8 cellular contexts compared by ENCODE assay signal in genomic region chr7:142482899-142483658, GRCh38.
A peak's percentile ranks its signal among the peaks of the same experiment; 100 is the strongest.
DNase-seq lines count a peak whose midpoint lies in the region; ATAC-seq, FAIRE-seq and TF ChIP-seq lines count a peak whose summit lies in the region.

No MANE protein-coding gene starts in this region.

- peak overlapping the region; percentile 51; the same call in 1 of the 2 replicates for H3K27ac ChIP-seq in MM.1S (ENCODE audit: low read length)
- no peak overlapping the region for H3K27ac ChIP-seq in H1 (ENCODE audit: low read depth, low read length)

- intact Hi-C loops in natural killer cell (cut with micrococcal nuclease), result no loop called here

- POLR2A ChIA-PET in H1 (lab: Charles Lee; ENCODE audit: partially characterized antibody), result no interaction called here

- no peak overlapping the region for H2AK5ac ChIP-seq in H1 (ENCODE audit: low read depth, low read length)

- no peaks in the 10 kb centered on the region for H3K9me3 Mint-ChIP-seq in natural killer cell

- H2BK120ac ChIP-seq in H1 (replicated peaks; ENCODE audit: low read depth, low read length), result no peak overlapping the region

- H3K23ac ChIP-seq in H1 (ENCODE audit: insufficient read length), result no peak overlapping the region

- TF ChIP-seq POLR2A in H1 (IDR thresholded peaks at IDR 0.05; ENCODE audit: control extremely low read depth in 1 of 2, low read depth in 2 of 2, low read length in 2 of 2), result no peak

- no peaks in the 10 kb centered on the region for H3K9me2 ChIP-seq in MM.1S (replicated peaks; ENCODE audit: insufficient read depth, low read length)

- no peak overlapping the region for H4K91ac ChIP-seq in H1 (replicated peaks; ENCODE audit: insufficient read length, low read length)

- H3K4me1 Mint-ChIP-seq in natural killer cell, result peaks cover 19 to 20% of the 10 kb centered on the region in 2 donors

- H2BK5ac ChIP-seq in H1 (ENCODE audit: low read depth, low read length), result no peak overlapping the region

- peaks cover 4 to 7% of the 10 kb centered on the region in 2 donors for H3K27me3 Mint-ChIP-seq in natural killer cell (ENCODE audit: low read depth in 2 of 2)

- H3K23me2 ChIP-seq in H1 (ENCODE audit: low read depth, low read length), result no peaks in the 10 kb centered on the region

- TF ChIP-seq EP300 in H1 (IDR thresholded peaks at IDR 0.05; ENCODE audit: borderline replicate concordance in 1 of 2, low read depth in 2 of 2, low read length in 2 of 2), result no peak

- peak overlapping the region; percentile 51 for H2AFZ ChIP-seq in MM.1S (ENCODE audit: low read length)
- H2AFZ ChIP-seq in H1 (ENCODE audit: low read length), result peak overlapping the region; percentile 86; the same call in 1 of the 2 replicates

- H3K27me3 ChIP-seq in MM.1S (replicated peaks; ENCODE audit: insufficient read depth, low read length), result no peaks in the 10 kb centered on the region
- H3K27me3 ChIP-seq in H1 (replicated peaks in 1 of 4; ENCODE audit: control insufficient read depth in 3 of 4, extremely low read depth in 1 of 4, insufficient read depth in 3 of 4, low read length in 3 of 4), result no peaks in the 10 kb centered on the region

- peak; percentile 57 for ATAC-seq in GM21786 (IDR thresholded peaks at IDR 0.05; ENCODE audit: unreplicated experiment)
- peak; percentile 66 to 81 (median 67) for ATAC-seq in natural killer cell

- H2BK15ac ChIP-seq in H1 (ENCODE audit: low read length), result no peak overlapping the region; the same call in 1 of the 2 replicates

- peak; percentile 47 to 50 for TF ChIP-seq RAD21 in H1 (IDR thresholded peaks at IDR 0.05 in 1 of 2, conservative IDR thresholded peaks at IDR 0.05 in 1 of 2; ENCODE audit: low read depth in 2 of 2, low read length in 2 of 2)

- H3K4me3 Mint-ChIP-seq in natural killer cell, result no peak overlapping the region

- no peak overlapping the region for H4K5ac ChIP-seq in H1 (ENCODE audit: insufficient read length, low read depth, low read length)

- H4K8ac ChIP-seq in H1 (ENCODE audit: extremely low read depth, insufficient read depth, low read length), result no peak overlapping the region

- no peaks in the 10 kb centered on the region for H3K79me2 ChIP-seq in MM.1S (ENCODE audit: low read length)
- no peaks in the 10 kb centered on the region for H3K79me2 ChIP-seq in H1 (ENCODE audit: control insufficient read depth in 1 of 2, insufficient read depth in 2 of 2, low read length in 2 of 2)

- H3K4me2 ChIP-seq in MM.1S (ENCODE audit: low read depth, low read length), result peak overlapping the region; percentile 55
- H3K4me2 ChIP-seq in H1 (ENCODE audit: insufficient read depth in 1 of 2, low read depth in 2 of 2, low read length in 2 of 2), result no peak overlapping the region

- H3K4ac ChIP-seq in H1 (replicated peaks; ENCODE audit: insufficient read length, low read depth, low read length), result no peak overlapping the region

- H3K4me1 ChIP-seq in MM.1S (ENCODE audit: low read length) (peaks cover 31% of the 10 kb centered on the region), H1 (replicated peaks in 1 of 4; ENCODE audit: control insufficient read depth in 3 of 4, insufficient read depth in 4 of 4, low read length in 3 of 4) (peaks cover 0 to 2% (median 0%) of the 10 kb centered on the region in 4 experiments; a peak in 2 of 7 replicates)

- WGBS in H1 (ENCODE audit: extremely low coverage in 1 of 2, insufficient coverage in 1 of 2, insufficient read length in 1 of 2, insufficient replicate concordance in 2 of 2, low coverage in 1 of 2, low lambda C conversion rate in 2 of 2, missing lambda C conversion rate in 1 of 2), 2 experiments, result 67% methylated on average over 7 of the region's 9 CpGs; no CpG with 5 or more reads in 1 of the 2 experiments

- H3K9me3 ChIP-seq in MM.1S (replicated peaks; ENCODE audit: insufficient read depth, low read length), result no peaks in the 10 kb centered on the region
- no peaks in the 10 kb centered on the region for H3K9me3 ChIP-seq in H1 (ENCODE audit: insufficient read depth in 2 of 2, low read depth in 1 of 2, low read length in 1 of 2)

- no peaks in the 10 kb centered on the region for H3K36me3 Mint-ChIP-seq in natural killer cell

- H3K4me3 ChIP-seq in MM.1S (ENCODE audit: low read length), result 0 out of 2 replicates have a peak overlapping the region, but pooled peaks have one; percentile 15
- no peak overlapping the region for H3K4me3 ChIP-seq in H1 (ENCODE audit: extremely low read depth in 1 of 4, insufficient read depth in 2 of 4, low read depth in 3 of 4, low read length in 4 of 4)

- peaks cover 10% of the 10 kb centered on the region for H3F3A ChIP-seq in MM.1S (ENCODE audit: insufficient read depth, low read length)

- peak overlapping the region; percentile 24; the same call in 1 of the 2 replicates for H3K9ac ChIP-seq in MM.1S (ENCODE audit: low read length)
- H3K9ac ChIP-seq in H1 (replicated peaks in 1 of 4; ENCODE audit: extremely low read depth in 1 of 4, low read depth in 3 of 4, low read length in 3 of 4), result no peak overlapping the region

- peak; percentile 99 for TF ChIP-seq CTCF in MM.1S (IDR thresholded peaks at IDR 0.05; ENCODE audit: low read length)
- peak; percentile 78 to 90 (median 86) for TF ChIP-seq CTCF in H1 (IDR thresholded peaks at IDR 0.05; ENCODE audit: control extremely low read depth in 1 of 3, insufficient read depth in 1 of 3, low read depth in 1 of 3, low read length in 3 of 3)
- TF ChIP-seq CTCF in natural killer cell (IDR thresholded peaks at IDR 0.05), result peak; percentile 62

- H3K36me3 ChIP-seq in MM.1S (replicated peaks; ENCODE audit: insufficient read depth, low read length), result no peaks in the 10 kb centered on the region
- no peaks in the 10 kb centered on the region for H3K36me3 ChIP-seq in H1 (ENCODE audit: control insufficient read depth in 2 of 4, insufficient read depth in 4 of 4, low read length in 3 of 4)

- H3K27ac Mint-ChIP-seq in natural killer cell, result no peak overlapping the region

- H3K18ac ChIP-seq in H1 (ENCODE audit: extremely low read depth, low read length), result no peak overlapping the region

- H4K20me1 ChIP-seq in MM.1S (ENCODE audit: insufficient read depth, low read length) (no peaks in the 10 kb centered on the region), H1 (replicated peaks in 1 of 2; ENCODE audit: control insufficient read depth in 1 of 2, insufficient read depth in 2 of 2, low read length in 2 of 2) (no peaks in the 10 kb centered on the region)

- H3K79me1 ChIP-seq in H1 (ENCODE audit: low read depth, low read length), result no peaks in the 10 kb centered on the region

- CTCF ChIA-PET in H1 (lab: Charles Lee; ENCODE audit: partially characterized antibody), result interaction anchor here (0.6 to 32.4 kb wide), 40 partner anchors 8 to 1611 kb away, joined by 3 to 682 read pairs (median 6); no protein-coding TSS in a partner anchor

- no peak overlapping the region for H2BK20ac ChIP-seq in H1 (ENCODE audit: low read length)

- no peak overlapping the region for H3K14ac ChIP-seq in H1 (ENCODE audit: insufficient read length)

- H3K56ac ChIP-seq in H1 (replicated peaks; ENCODE audit: insufficient read length, low read depth, low read length), result no peak overlapping the region

- FAIRE-seq in H1 (lab: Jason Lieb, UNC), result no peak

- DNase-seq in NCI-H1417 (lab: John Stamatoyannopoulos, UW) (peak in 2 of 3 experiments; percentile 32 to 45), NCI-H1417 treated with DMSO at 0.1 percent for 48 hours (lab: John Stamatoyannopoulos, UW) (no peak), MM.1S (peak; percentile 87), H1 (ENCODE audit: low read depth in 1 of 2, low spot score in 2 of 2) (peak in 1 of 2 experiments; percentile 69), natural killer cell (no peak), DMS79 (lab: John Stamatoyannopoulos, UW) (no peak)
- DNase-seq in activated CD4-positive, alpha-beta T cell treated with anti-CD3 and anti-CD28 coated beads, Interleukin-2, amount 50 U/mL, for 1 hour, result peak; percentile 54

- no peak overlapping the region for H2BK12ac ChIP-seq in H1 (ENCODE audit: low read depth, low read length)

TF ChIP-seq in H1, 55 proteins besides CTCF, POLR2A, EP300 and RAD21:
- TF ChIP-seq YY1 (IDR thresholded peaks at IDR 0.05; ENCODE audit: low read depth, low read length), result peak; percentile 66; the same call in 1 of the 2 replicates
- TF ChIP-seq SP1 (IDR thresholded peaks at IDR 0.05; ENCODE audit: low read depth, low read length), result no peak
- TF ChIP-seq CEBPB (IDR thresholded peaks at IDR 0.05; ENCODE audit: low read depth, low read length), result peak; percentile 60; the same call in 1 of the 2 replicates
- peak; percentile 65 for TF ChIP-seq ATF3 (IDR thresholded peaks at IDR 0.05; ENCODE audit: insufficient read depth, low read depth, low read length)
- 0 out of 2 replicates have a peak, but pooled peaks have one; percentile 21 for TF ChIP-seq JUND (IDR thresholded peaks at IDR 0.05; ENCODE audit: low read length)

Comparison
In these comparisons a context has a peak if more than half of its experiments do, and no peak if none do; other contexts are left out.
1. DNase-seq: peak in NCI-H1417 (2 of 3), MM.1S (single experiment) and activated CD4-positive, alpha-beta T cell treated with anti-CD3 and anti-CD28 coated beads, Interleukin-2, amount 50 U/mL, for 1 hour (single experiment); none in NCI-H1417 treated with DMSO at 0.1 percent for 48 hours (single experiment), natural killer cell (single experiment) and DMS79 (single experiment).
2. Peak in every context shown above with its lines, with median percentiles within 50 percentile points of each other: CTCF ChIP-seq.